ENCODE assay signal across 35 cellular contexts in the genomic region with DNA sequence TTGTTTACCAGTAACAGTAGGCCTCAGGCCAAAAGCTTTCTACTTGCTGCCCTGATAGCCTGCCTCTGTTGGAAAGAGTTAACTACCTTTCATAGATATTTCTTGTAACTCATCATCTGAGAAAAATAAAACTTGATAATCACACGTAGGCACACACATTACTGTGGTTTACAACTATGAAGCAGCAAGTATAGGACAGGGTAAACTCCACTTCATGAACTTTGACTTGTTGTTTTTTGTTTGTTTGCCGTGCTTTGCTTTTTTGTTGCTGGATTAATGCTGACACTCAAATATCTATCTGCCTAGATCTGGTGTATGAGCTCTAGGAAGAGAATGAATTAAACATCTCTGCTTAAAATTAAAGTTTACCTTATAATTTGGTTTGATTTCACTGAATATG.
"Had no signal": no experiment of that assay in that cellular context is flagged by ENCODE, and none has a peak within 500 bp of the region (broad histone marks: within the 10 kb centered on the region; RNA-seq: fewer than 3 reads in every experiment).

No MANE protein-coding gene starts in this region.

- H3K4me1 Mint-ChIP-seq: activated B cell treated with CpG ODN at 0.5 μM for 24 hours; activated CD4-positive, alpha-beta T cell treated with anti-CD3 and anti-CD28 coated beads, Interleukin-2, amount 10 ng/mL, durations not matched to agents 24 days and 14 days; activated naive CD8-positive, alpha-beta T cell treated with anti-CD3 and anti-CD28 coated beads for 36 hours; activated T-helper 17 cell treated with anti-CD3 and anti-CD28 coated beads, Interleukin-2, amount 50 U/mL, for 72 hours had no signal

- H3K4me3 Mint-ChIP-seq: activated B cell treated with CpG ODN at 0.5 μM for 24 hours; activated CD4-positive, alpha-beta memory T cell treated with anti-CD3 and anti-CD28 coated beads for 36 hours; activated CD4-positive, alpha-beta T cell treated with anti-CD3 and anti-CD28 coated beads, Interleukin-2, amount 10 ng/mL, durations not matched to agents 24 days and 14 days; activated CD8-positive, alpha-beta T cell treated with anti-CD3 and anti-CD28 coated beads for 36 hours; activated naive CD4-positive, alpha-beta T cell treated with anti-CD3 and anti-CD28 coated beads for 36 hours; activated naive CD8-positive, alpha-beta T cell treated with anti-CD3 and anti-CD28 coated beads for 36 hours; activated T-cell treated with anti-CD3 and anti-CD28 coated beads, Interleukin-2, amount 50 U/mL, for 4 hours; activated T-cell treated with anti-CD3 and anti-CD28 coated beads, Interleukin-2, amount 50 U/mL, for 72 hours; activated T-helper 1 cell treated with anti-CD3 and anti-CD28 coated beads, Interleukin-12 subunit alpha, Interleukin-12 subunit beta, Interleukin-2, Interleukin-4 antibody, amounts not matched to agents 30 ng/mL and 10 ng/mL and 1 ng/mL, durations not matched to agents 14 hours and 24 hours and 36 hours; activated T-helper 17 cell treated with anti-CD3 and anti-CD28 coated beads, Interleukin-2, amount 50 U/mL, for 72 hours; T-helper 1 cell treated with Interleukin-12 subunit alpha and Interleukin-12 subunit beta and Interleukin-4 antibody, amounts not matched to agents 30 μg/mL and 1 μg/mL, for 36 hours; T-helper 2 cell treated with Interferon-gamma antibody and Interleukin-4, amounts not matched to agents 5 μg/mL and 100 μg/mL, for 36 hours had no signal

- H3K9me3 Mint-ChIP-seq: activated CD4-positive, alpha-beta T cell treated with anti-CD3 and anti-CD28 coated beads, Interleukin-2, amount 10 ng/mL, durations not matched to agents 24 days and 14 days; activated naive CD4-positive, alpha-beta T cell treated with anti-CD3 and anti-CD28 coated beads for 36 hours; activated naive CD8-positive, alpha-beta T cell treated with anti-CD3 and anti-CD28 coated beads for 36 hours; T-helper 1 cell treated with Interleukin-12 subunit alpha and Interleukin-12 subunit beta and Interleukin-4 antibody, amounts not matched to agents 30 μg/mL and 1 μg/mL, for 36 hours had no signal

- ATAC-seq: activated CD8-positive, alpha-beta T cell treated with anti-CD3 and anti-CD28 coated beads for 36 hours; activated naive CD4-positive, alpha-beta T cell treated with anti-CD3 and anti-CD28 coated beads, Interleukin-2, amount 50 U/mL, for 72 hours; activated T-cell treated with anti-CD3 and anti-CD28 coated beads, Interleukin-2, amount 50 U/mL, for 4 hours; activated T-cell treated with anti-CD3 and anti-CD28 coated beads, Interleukin-2, amount 50 U/mL, for 72 hours; activated T-helper 17 cell treated with anti-CD3 and anti-CD28 coated beads, Interleukin-2, amount 50 U/mL, for 72 hours; body of pancreas had no signal

- H3K4me1 ChIP-seq: body of pancreas, breast epithelium had no signal

- DNase-seq: activated B cell treated with CpG ODN at 0.5 μM for 24 hours; activated CD4-positive, alpha-beta memory T cell treated with anti-CD3 and anti-CD28 coated beads for 36 hours; activated CD4-positive, alpha-beta T cell treated with anti-CD3 and anti-CD28 coated beads for 4 hours; activated CD4-positive, alpha-beta T cell treated with anti-CD3 and anti-CD28 coated beads, Interleukin-2, amount 10 ng/mL, durations not matched to agents 24 days and 14 days; activated CD4-positive, alpha-beta T cell treated with anti-CD3 and anti-CD28 coated beads, Interleukin-2, amount 50 U/mL, for 1 hour; activated CD4-positive, alpha-beta T cell treated with anti-CD3 and anti-CD28 coated beads, Interleukin-2, amount 50 U/mL, for 4 hours; activated CD4-positive, CD25-positive, alpha-beta regulatory T cell treated with anti-CD3 and anti-CD28 coated beads, Interleukin-2, amount 50 U/mL, for 72 hours; activated CD8-positive, alpha-beta memory T cell treated with anti-CD3 and anti-CD28 coated beads, Interleukin-2, amount 50 U/mL, for 4 hours; activated CD8-positive, alpha-beta T cell treated with anti-CD3 and anti-CD28 coated beads for 36 hours; activated effector memory CD4-positive, alpha-beta T cell treated with anti-CD3 and anti-CD28 coated beads, Interleukin-2, amount 50 U/mL, for 16 hours; activated gamma-delta T cell treated with Interleukin-2 at 50 U/mL for 16 hours; activated naive CD4-positive, alpha-beta T cell; activated naive CD4-positive, alpha-beta T cell treated with anti-CD3 and anti-CD28 coated beads for 36 hours; activated naive CD4-positive, alpha-beta T cell treated with anti-CD3 and anti-CD28 coated beads, Interleukin-2, amount 50 U/mL, for 16 hours; activated naive CD8-positive, alpha-beta T cell treated with anti-CD3 and anti-CD28 coated beads for 36 hours; activated T-cell treated with anti-CD3 and anti-CD28 coated beads for 4 hours; activated T-cell treated with anti-CD3 and anti-CD28 coated beads, Interleukin-2, amount 50 U/mL, for 1 hour; activated T-cell treated with anti-CD3 and anti-CD28 coated beads, Interleukin-2, amount 50 U/mL, for 4 hours; activated T-cell treated with anti-CD3 and anti-CD28 coated beads, Interleukin-2, amount 50 U/mL, for 72 hours; adrenal gland; amniotic stem cell; aorta; body of pancreas; brain microvascular endothelial cell; central memory CD4-positive, alpha-beta T cell; T-helper 1 cell; T-helper 2 cell; T-helper 9 cell had no signal

- H3K27me3 ChIP-seq: adrenal gland, body of pancreas, brain microvascular endothelial cell, breast epithelium had no signal

- H3K9me3 ChIP-seq: adrenal gland, body of pancreas, breast epithelium had no signal

- H3K36me3 Mint-ChIP-seq: activated CD4-positive, alpha-beta memory T cell treated with anti-CD3 and anti-CD28 coated beads for 36 hours; activated naive CD4-positive, alpha-beta T cell treated with anti-CD3 and anti-CD28 coated beads, Interleukin-2, amount 50 U/mL, for 72 hours; activated naive CD8-positive, alpha-beta T cell treated with anti-CD3 and anti-CD28 coated beads for 36 hours had no signal

- H3K27ac ChIP-seq: adrenal gland, body of pancreas, brain microvascular endothelial cell, breast epithelium, VCaP had no signal

- H3K4me3 ChIP-seq: adrenal gland, body of pancreas, breast epithelium had no signal

- H3K27ac Mint-ChIP-seq: activated B cell treated with CpG ODN at 0.5 μM for 24 hours; activated CD4-positive, alpha-beta memory T cell treated with anti-CD3 and anti-CD28 coated beads for 36 hours; activated CD4-positive, alpha-beta T cell treated with anti-CD3 and anti-CD28 coated beads, Interleukin-2, amount 10 ng/mL, durations not matched to agents 24 days and 14 days; activated CD8-positive, alpha-beta T cell treated with anti-CD3 and anti-CD28 coated beads for 36 hours; activated naive CD4-positive, alpha-beta T cell treated with anti-CD3 and anti-CD28 coated beads for 36 hours; activated naive CD4-positive, alpha-beta T cell treated with anti-CD3 and anti-CD28 coated beads, Interleukin-2, amount 50 U/mL, for 72 hours; activated naive CD8-positive, alpha-beta T cell treated with anti-CD3 and anti-CD28 coated beads for 36 hours; activated T-cell treated with anti-CD3 and anti-CD28 coated beads, Interleukin-2, amount 50 U/mL, for 72 hours; activated T-helper 1 cell treated with anti-CD3 and anti-CD28 coated beads, Interleukin-12 subunit alpha, Interleukin-12 subunit beta, Interleukin-2, Interleukin-4 antibody, amounts not matched to agents 30 ng/mL and 10 ng/mL and 1 ng/mL, durations not matched to agents 14 hours and 24 hours and 36 hours; activated T-helper 17 cell treated with anti-CD3 and anti-CD28 coated beads, Interleukin-2, amount 50 U/mL, for 72 hours; T-helper 1 cell treated with Interleukin-12 subunit alpha and Interleukin-12 subunit beta and Interleukin-4 antibody, amounts not matched to agents 30 μg/mL and 1 μg/mL, for 36 hours; T-helper 2 cell treated with Interferon-gamma antibody and Interleukin-4, amounts not matched to agents 5 μg/mL and 100 μg/mL, for 36 hours had no signal

- H3K36me3 ChIP-seq: adrenal gland, brain microvascular endothelial cell, breast epithelium had no signal

- H3K27me3 Mint-ChIP-seq: activated B cell treated with CpG ODN at 0.5 μM for 24 hours; activated CD4-positive, alpha-beta memory T cell treated with anti-CD3 and anti-CD28 coated beads for 36 hours; activated CD4-positive, alpha-beta T cell treated with anti-CD3 and anti-CD28 coated beads, Interleukin-2, amount 10 ng/mL, durations not matched to agents 24 days and 14 days; activated CD8-positive, alpha-beta T cell treated with anti-CD3 and anti-CD28 coated beads for 36 hours; activated naive CD8-positive, alpha-beta T cell treated with anti-CD3 and anti-CD28 coated beads for 36 hours; activated T-helper 17 cell treated with anti-CD3 and anti-CD28 coated beads, Interleukin-2, amount 50 U/mL, for 72 hours had no signal
